Comparison of ENCODE assay signal across 2 cellular contexts in the genomic region with DNA sequence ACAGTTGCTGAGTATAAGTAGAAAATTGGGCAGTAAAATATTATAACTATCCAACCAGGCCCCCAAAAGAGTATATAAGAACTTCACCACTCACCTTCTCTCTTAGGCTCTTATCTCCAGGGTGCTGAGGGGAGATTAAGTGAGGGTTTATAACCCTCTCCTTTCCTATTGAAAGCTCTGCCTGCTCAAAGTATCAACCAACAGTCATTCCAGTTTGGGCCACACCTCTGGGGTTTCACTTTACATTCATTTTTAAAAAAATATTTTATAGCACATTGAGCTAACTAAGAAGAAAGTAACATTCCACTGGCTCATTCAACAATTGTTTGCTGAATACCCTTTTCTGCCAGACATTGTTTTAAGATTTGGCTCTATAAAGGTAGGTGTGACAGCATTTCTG.
A peak's percentile ranks its signal among the peaks of the same experiment; 100 is the strongest.
TF ChIP-seq lines count a peak whose summit lies in the region.

No MANE protein-coding gene starts in this region.

TF ChIP-seq in Ishikawa, 13 proteins besides CTCF, POLR2A, EP300 and RAD21 (continued from another document):
- TF ChIP-seq TEAD4 (IDR thresholded peaks at IDR 0.05): peak; percentile 50; the same call in 1 of the 2 replicates

TF ChIP-seq in K562, 482 proteins besides CTCF, POLR2A, EP300 and RAD21:
- no peak for TF ChIP-seq BCLAF1 (IDR thresholded peaks at IDR 0.05; ENCODE audit: borderline replicate concordance in 1 of 2, control insufficient read depth in 1 of 2, low read depth in 2 of 2, low read length in 1 of 2)
